18 cellular contexts compared by ENCODE assay signal in genomic region chr5:62909331-62909730, GRCh38.
"Had no signal": no experiment of that assay in that cellular context is flagged by ENCODE, and none has a peak within 500 bp of the region (broad histone marks: within the 10 kb centered on the region; RNA-seq: fewer than 3 reads in every experiment).

No MANE protein-coding gene starts in this region.

- H3K4me2 ChIP-seq: SK-N-SH had no signal

- H3K27ac ChIP-seq: SJSA1 had no signal

- H3K4me1 ChIP-seq: SJSA1 had no signal

- H3K9me2 ChIP-seq: SK-N-SH had no signal

- H3K9me3 ChIP-seq: SJSA1, SK-N-SH had no signal

- H3K36me3 ChIP-seq: SJSA1 had no signal

- H3K27me3 ChIP-seq: SJSA1 had no signal

- DNase-seq: KBM-7, NCI-H1092, NCI-H1436, NCI-H187, NCI-H2029, NCI-H2081 treated with DMSO at 0.1 percent for 48 hours, NCI-H2171, NCI-H226, NCI-H446, NCI-H510A, NCI-H524 treated with DMSO at 0.1 percent for 48 hours, NCI-H69, NCI-H774, Right ventricle myocardium superior, RPMI8226, SIG-M5, SK-N-SH had no signal

- H3K4me3 ChIP-seq: SJSA1 had no signal
